8 cellular contexts compared by ENCODE assay signal in genomic region chr19:41957838-41958366, GRCh38. TPM values are rescaled to one million over a fixed set of nuclear protein-coding genes. Genes with fewer than 3 reads are reported as not detected.
DNase-seq lines count a peak whose midpoint lies in the region; ATAC-seq and TF ChIP-seq lines count a peak whose summit lies in the region.

No MANE protein-coding gene starts in this region.

- H3K27me3 ChIP-seq in Panc1 (ENCODE audit: control insufficient read depth, insufficient read depth, low read length) (no peaks in the 10 kb centered on the region), right cardiac atrium (ENCODE audit: control insufficient read depth, insufficient read depth) (no peaks in the 10 kb centered on the region)

- H3K36me3 ChIP-seq in Panc1 (ENCODE audit: control insufficient read depth, insufficient read depth, low read length), result no peaks in the 10 kb centered on the region

- H3K27ac ChIP-seq in Panc1 (ENCODE audit: low read length) (peak overlapping the region; percentile 65), right cardiac atrium (ENCODE audit: low read length) (no peak overlapping the region)

- H3K4me3 ChIP-seq in Panc1 (ENCODE audit: low read depth in 2 of 2, low read length in 2 of 2) (peak overlapping the region; percentile 66 to 73), right cardiac atrium (ENCODE audit: low read length) (peak overlapping the region; percentile 77)

- DNase-seq in SIG-M5 treated with dmso at 0.1 percent for 504 hours (lab: John Stamatoyannopoulos, UW; ENCODE audit: unreplicated experiment) (peak; percentile 59), SIG-M5 (lab: John Stamatoyannopoulos, UW) (no peak), Panc1 (ENCODE audit: low read depth, low spot score) (peak; percentile 41), astrocyte of the hippocampus (ENCODE audit: low read depth, low spot score) (peak; percentile 94), right cardiac atrium (peak; percentile 59 to 85 (median 77)), pons (ENCODE audit: low spot score) (peak; percentile 75)

- in situ Hi-C loops in Panc1 (cut with HindIII; ENCODE audit: low pct_unique_long_range_greater_than_20kb, low sequenced_read_pairs), result no loop called here

- no peak for TF ChIP-seq EP300 in Ishikawa (IDR thresholded peaks at IDR 0.05; ENCODE audit: borderline replicate concordance)

- H3K4me1 ChIP-seq in Panc1 (ENCODE audit: control insufficient read depth, insufficient read depth, low read length) (peaks cover 7% of the 10 kb centered on the region), right cardiac atrium (ENCODE audit: control insufficient read depth, insufficient read depth, low read length) (no peaks in the 10 kb centered on the region)

- POLR2A ChIA-PET in Panc1 (lab: Charles Lee), result no interaction called here

- peak; percentile 83 for TF ChIP-seq RAD21 in Ishikawa (IDR thresholded peaks at IDR 0.05; ENCODE audit: low read depth)

- peak; percentile 89 for TF ChIP-seq CTCF in Panc1 (IDR thresholded peaks at IDR 0.05)

- intact Hi-C loops in Panc1 (cut with micrococcal nuclease; ENCODE audit: unreplicated experiment), result loop anchor here (5.0 kb wide), 1 partner anchor 81 kb away; the partner anchor contains the start of gene CD79A
- intact Hi-C loops in right cardiac atrium (cut with DNase I), result no loop called here

- ATAC-seq in Panc1, result peak; percentile 84
- ATAC-seq in right cardiac atrium, result peak; percentile 62 to 68
- ATAC-seq in HG02973 (IDR thresholded peaks at IDR 0.05; ENCODE audit: unreplicated experiment), result no peak

- WGBS in right cardiac atrium, result 16% methylated on average over 10 of the region's 10 CpGs

- CTCF ChIA-PET in Panc1 (lab: Charles Lee), result no interaction called here

- no TSS peak for BruUV-seq in Panc1 (replicated peaks; lab: Mats Ljungman, UMichigan)

- no peaks in the 10 kb centered on the region for H3K9me3 ChIP-seq in Panc1 (ENCODE audit: control insufficient read depth, insufficient read depth, low read depth, low read length)
- no peaks in the 10 kb centered on the region for H3K9me3 ChIP-seq in right cardiac atrium (ENCODE audit: control insufficient read depth, low read length)

TF ChIP-seq in Ishikawa, 13 proteins besides CTCF, POLR2A, EP300 and RAD21:
- TF ChIP-seq MAX (IDR thresholded peaks at IDR 0.05), result peak; percentile 61; the same call in 1 of the 2 replicates
- TF ChIP-seq TCF12 (IDR thresholded peaks at IDR 0.05; ENCODE audit: low read depth), result no peak
- TF ChIP-seq TEAD4 (IDR thresholded peaks at IDR 0.05), result no peak
- peak; percentile 60 for TF ChIP-seq USF1 (IDR thresholded peaks at IDR 0.05)
- no peak for TF ChIP-seq CREB1 (IDR thresholded peaks at IDR 0.05; ENCODE audit: low read depth)
- TF ChIP-seq FOXM1 (IDR thresholded peaks at IDR 0.05; ENCODE audit: borderline replicate concordance, low read depth), result no peak
- TF ChIP-seq YY1 (IDR thresholded peaks at IDR 0.05; ENCODE audit: low read depth), result no peak
- TF ChIP-seq NFIC (IDR thresholded peaks at IDR 0.05), result no peak
- TF ChIP-seq CEBPB (IDR thresholded peaks at IDR 0.05), result no peak
- TF ChIP-seq REST (IDR thresholded peaks at IDR 0.05; ENCODE audit: low read depth), result no peak
TF ChIP-seq in Ishikawa: peak in this region for 2.

RNA-seq across cellular contexts. Expression of gene RABAC1, which starts 1.2 kb away (rescaled TPM):
- 69.1 TPM for total RNA-seq in Panc1 (2021; ENCODE audit: unreplicated experiment)
- polyA plus RNA-seq in Panc1 (2012; ENCODE audit: insufficient read length), result 192 TPM
- 100 to 1,000 TPM in 1 of 4 donors, 10 to 100 TPM in 3; 79.6 to 113 (median 90.3) TPM for total RNA-seq in right cardiac atrium
- 140 TPM for polyA plus RNA-seq in right cardiac atrium

RNA-seq across cellular contexts. Expression of gene ERFL, which starts 29.7 kb away (rescaled TPM):
- total RNA-seq in Panc1 (2021; ENCODE audit: unreplicated experiment), result 0.18 TPM
- 0.15 TPM for polyA plus RNA-seq in Panc1 (2012; ENCODE audit: insufficient read length)
- under 1 TPM in 1 of 4 donors, not detected in 3; 0.20 TPM for total RNA-seq in right cardiac atrium
- polyA plus RNA-seq in right cardiac atrium, result 0.02 TPM

RNA-seq across cellular contexts. Expression of gene ATP1A3, which starts 36.1 kb away (rescaled TPM):
- total RNA-seq in Panc1 (2021; ENCODE audit: unreplicated experiment) (4.9 TPM), right cardiac atrium (100 to 1,000 TPM; 194 to 295 (median 234) TPM)
- polyA plus RNA-seq in Panc1 (2012; ENCODE audit: insufficient read length), result 4.0 TPM
- polyA plus RNA-seq in right cardiac atrium, result 104 TPM

Comparison
In these comparisons a context has a peak if more than half of its experiments do, and no peak if none do; other contexts are left out.
1. RNA of gene ATP1A3, which starts 36.1 kb away (total RNA-seq): 194 to 295 TPM in right cardiac atrium; 4.9 TPM in Panc1 (single experiment); every median in the first group is over 10 times any median in the second.